ENCODE assay signal across 8 cellular contexts in genomic region chr13:94967183-94968039, GRCh38.
DNase-seq lines count a peak whose midpoint lies in the region; ATAC-seq and TF ChIP-seq lines count a peak whose summit lies in the region.

No MANE protein-coding gene starts in this region.

- H3K79me2 ChIP-seq in PC-9 (ENCODE audit: low read depth) = no peaks in the 10 kb centered on the region

- H3K9me2 ChIP-seq in PC-9 (ENCODE audit: insufficient read depth) = no peaks in the 10 kb centered on the region

- TF ChIP-seq CTCF in HEK293 (tag by site-specific recombination; IDR thresholded peaks at IDR 0.05) (no peak), PC-9 (conservative IDR thresholded peaks at IDR 0.05) (no peak)

- DNase-seq in EL (peak; percentile 15), hypothalamus (lab: John Stamatoyannopoulos, UW) (peak in 32 of 51 donors; percentile 25 to 74 (median 49)), PC-9 (no peak), SHP77 treated with DMSO at 0.1 percent for 48 hours (lab: John Stamatoyannopoulos, UW) (no peak)
- peak; percentile 69 for DNase-seq in activated CD8-positive, alpha-beta memory T cell treated with anti-CD3 and anti-CD28 coated beads, Interleukin-2, amount 50 U/mL, for 48 hours

- H3K36me3 ChIP-seq in HEK293 (ENCODE audit: control insufficient read depth in 2 of 2, insufficient read depth in 1 of 2, low read length in 2 of 2) (no peaks in the 10 kb centered on the region), skeletal muscle tissue (ENCODE audit: control insufficient read depth in 3 of 3, insufficient read depth in 3 of 3, low read length in 3 of 3) (no peaks in the 10 kb centered on the region), PC-9 (ENCODE audit: low read depth) (no peaks in the 10 kb centered on the region)

- intact Hi-C loops in PC-9 (cut with micrococcal nuclease; ENCODE audit: unreplicated experiment) = no loop called here

- peaks cover 33 to 44% (median 36%) of the 10 kb centered on the region in 3 donors for H3K27me3 ChIP-seq in skeletal muscle tissue (ENCODE audit: control insufficient read depth in 3 of 3, insufficient read depth in 3 of 3, low read length in 3 of 3)
- H3K27me3 ChIP-seq in PC-9 (ENCODE audit: insufficient read depth, low read depth) = peaks cover 50% of the 10 kb centered on the region

- POLR2A ChIA-PET in HEK293 (lab: Yijun Ruan, JAX) (interaction anchor here (0.5 to 1.0 kb wide), 2 partner anchors 10 to 365 kb away, joined by 4 to 9 read pairs; no protein-coding TSS in a partner anchor), PC-9 (lab: Charles Lee; ENCODE audit: unreplicated experiment) (no interaction called here)

- H3K27ac ChIP-seq in HEK293 (ENCODE audit: extremely low read depth, low read depth, low read length) (peak overlapping the region; percentile 58; the same call in 1 of the 2 replicates), skeletal muscle tissue (ENCODE audit: low read depth, low read length) (no peak overlapping the region), PC-9 (no peak overlapping the region)

- no peaks in the 10 kb centered on the region for H4K20me1 ChIP-seq in PC-9 (ENCODE audit: insufficient read depth)

- no peak for ATAC-seq in HG03097 (IDR thresholded peaks at IDR 0.05; ENCODE audit: low FRiP score, unreplicated experiment)

- CTCF ChIA-PET in HEK293 (lab: Yijun Ruan, JAX) (interaction anchor here (0.6 to 1.0 kb wide), 2 partner anchors 306 to 424 kb away, joined by 5 read pairs; no protein-coding TSS in a partner anchor), PC-9 (lab: Charles Lee) (no interaction called here)

- H2AFZ ChIP-seq in PC-9 = no peak overlapping the region

- no TSS peak for BruUV-seq in PC-9 (replicated peaks; lab: Mats Ljungman, UMichigan)

- H3K4me1 ChIP-seq in HEK293 (ENCODE audit: control insufficient read depth, insufficient read depth, low read length) (no peaks in the 10 kb centered on the region), skeletal muscle tissue (ENCODE audit: control insufficient read depth in 3 of 3, insufficient read depth in 3 of 3, low read length in 3 of 3) (peaks cover 0 to 6% (median 0%) of the 10 kb centered on the region in 3 donors), PC-9 (replicated peaks; ENCODE audit: insufficient read depth) (no peaks in the 10 kb centered on the region)

- peak overlapping the region; percentile 35 for H3K4me3 ChIP-seq in HEK293 (ENCODE audit: low read depth, low read length)
- H3K4me3 ChIP-seq in skeletal muscle tissue (ENCODE audit: low read length in 3 of 3) = peak overlapping the region; percentile 20 to 30 (median 30)
- no peak overlapping the region for H3K4me3 ChIP-seq in PC-9

- H3K9me3 ChIP-seq in HEK293 (ENCODE audit: control insufficient read depth, insufficient read depth, low read depth, low read length) (no peaks in the 10 kb centered on the region), skeletal muscle tissue (ENCODE audit: control insufficient read depth in 3 of 3, low read length in 3 of 3) (no peaks in the 10 kb centered on the region), PC-9 (ENCODE audit: insufficient read depth, low read depth) (no peaks in the 10 kb centered on the region)

- no peak overlapping the region for H3K4me2 ChIP-seq in PC-9

- H3K9ac ChIP-seq in skeletal muscle tissue (ENCODE audit: low read depth in 1 of 3, low read length in 3 of 3) = no peak overlapping the region

- H3F3A ChIP-seq in PC-9 (ENCODE audit: insufficient read depth, low read depth) = no peaks in the 10 kb centered on the region

TF ChIP-seq in HEK293, 187 proteins besides CTCF, POLR2A, EP300 and RAD21 (continues in another document):
- TF ChIP-seq OSR2 (tag by site-specific recombination; IDR thresholded peaks at IDR 0.05) = no peak
- no peak for TF ChIP-seq ZNF350 (tag by site-specific recombination; IDR thresholded peaks at IDR 0.05)
- TF ChIP-seq KLF10 (tag by site-specific recombination; IDR thresholded peaks at IDR 0.05) = no peak
- TF ChIP-seq ZNF449 (tag by site-specific recombination; IDR thresholded peaks at IDR 0.05) = peak; percentile 86
- TF ChIP-seq ZBTB49 (tag by site-specific recombination; IDR thresholded peaks at IDR 0.05; ENCODE audit: low read depth) = no peak
- no peak for TF ChIP-seq ZNF37A (tag by site-specific recombination; IDR thresholded peaks at IDR 0.05)
- peak; percentile 7; the same call in 1 of the 2 replicates for TF ChIP-seq PRDM6 (tag by site-specific recombination; IDR thresholded peaks at IDR 0.05)
- peak; percentile 45; the same call in 1 of the 2 replicates for TF ChIP-seq ZFP69B (tag by site-specific recombination; IDR thresholded peaks at IDR 0.05)
- no peak for TF ChIP-seq KLF8 (tag by site-specific recombination; IDR thresholded peaks at IDR 0.05)
- peak; percentile 70 for TF ChIP-seq GLIS2 (tag by site-specific recombination; IDR thresholded peaks at IDR 0.05)
- TF ChIP-seq ZNF19 (tag by site-specific recombination; IDR thresholded peaks at IDR 0.05; ENCODE audit: low read depth) = no peak
- no peak for TF ChIP-seq ZNF521 (tag by site-specific recombination; IDR thresholded peaks at IDR 0.05)
- TF ChIP-seq ZBTB8A (tag by site-specific recombination; IDR thresholded peaks at IDR 0.05) = peak; percentile 76
- TF ChIP-seq ZIC2 (tag by site-specific recombination; IDR thresholded peaks at IDR 0.05) = peak; percentile 44; the same call in 1 of the 2 replicates
- no peak for TF ChIP-seq ZNF660 (tag by site-specific recombination; IDR thresholded peaks at IDR 0.05)
- TF ChIP-seq ZNF692 (tag by site-specific recombination; IDR thresholded peaks at IDR 0.05) = peak; percentile 54; the same call in 1 of the 2 replicates
- TF ChIP-seq SCRT2 (tag by site-specific recombination; IDR thresholded peaks at IDR 0.05) = peak; percentile 34; the same call in 1 of the 2 replicates

Comparison
In these comparisons a context has a peak if more than half of its experiments do, and no peak if none do; other contexts are left out.
1. DNase-seq: peak in EL (single experiment), activated CD8-positive, alpha-beta memory T cell treated with anti-CD3 and anti-CD28 coated beads, Interleukin-2, amount 50 U/mL, for 48 hours (single experiment) and hypothalamus (32 of 51); none in PC-9 (0 of 2) and SHP77 treated with DMSO at 0.1 percent for 48 hours (single experiment).